In genomic region chr17:4607773-4608187, GRCh38 we compare ENCODE assay signal across 8 cellular contexts. TPM values are rescaled to one million over a fixed set of nuclear protein-coding genes. Genes with fewer than 3 reads are reported as not detected.
DNase-seq lines count a peak whose midpoint lies in the region; ATAC-seq and TF ChIP-seq lines count a peak whose summit lies in the region.
"Had no signal": no experiment of that assay in that cellular context is flagged by ENCODE, and none has a peak within 500 bp of the region (broad histone marks: within the 10 kb centered on the region; RNA-seq: fewer than 3 reads in every experiment).

No MANE protein-coding gene starts in this region.

- H3K27me3 ChIP-seq in esophagus muscularis mucosa = no peaks in the 10 kb centered on the region

- TF ChIP-seq EP300 in esophagus muscularis mucosa (IDR thresholded peaks at IDR 0.05) = no peak

- peaks cover 24% of the 10 kb centered on the region for H3K27me3 Mint-ChIP-seq in activated T-cell treated with anti-CD3 and anti-CD28 coated beads, Interleukin-2, amount 50 U/mL, for 72 hours (ENCODE audit: low read depth)

- no peaks in the 10 kb centered on the region for H3K9me3 Mint-ChIP-seq in activated T-cell treated with anti-CD3 and anti-CD28 coated beads, Interleukin-2, amount 50 U/mL, for 72 hours

- intact Hi-C loops in esophagus muscularis mucosa (cut with DNase I) = no loop called here

- no peaks in the 10 kb centered on the region for H3K36me3 ChIP-seq in esophagus muscularis mucosa

- ATAC-seq in activated T-cell treated with anti-CD3 and anti-CD28 coated beads, Interleukin-2, amount 50 U/mL, for 72 hours (replicated peaks in 1 of 2) = no peak

- H3K9me3 ChIP-seq in esophagus muscularis mucosa = no peaks in the 10 kb centered on the region

- H3K27ac Mint-ChIP-seq in activated T-cell treated with anti-CD3 and anti-CD28 coated beads, Interleukin-2, amount 50 U/mL, for 72 hours = no peak overlapping the region

- TF ChIP-seq CTCF in esophagus muscularis mucosa (IDR thresholded peaks at IDR 0.05) = no peak

- H3K36me3 Mint-ChIP-seq in activated T-cell treated with anti-CD3 and anti-CD28 coated beads, Interleukin-2, amount 50 U/mL, for 72 hours (ENCODE audit: insufficient read depth in 2 of 2) = no peaks in the 10 kb centered on the region

- no peak overlapping the region for H3K4me3 Mint-ChIP-seq in activated T-cell treated with anti-CD3 and anti-CD28 coated beads, Interleukin-2, amount 50 U/mL, for 72 hours

- H3K4me1 Mint-ChIP-seq in activated T-cell treated with anti-CD3 and anti-CD28 coated beads, Interleukin-2, amount 50 U/mL, for 72 hours (ENCODE audit: low read depth) = no peaks in the 10 kb centered on the region

- no peak overlapping the region for H3K4me3 ChIP-seq in esophagus muscularis mucosa

- peak overlapping the region; percentile 67 to 82 (median 76) for H3K27ac ChIP-seq in esophagus muscularis mucosa (replicated peaks in 1 of 4)
- H3K27ac ChIP-seq: VCaP had no signal

- DNase-seq in NOMO-1 treated with DMSO at 0.1 percent for 48 hours (lab: John Stamatoyannopoulos, UW; ENCODE audit: unreplicated experiment) = peak; percentile 37
- DNase-seq in esophagus muscularis mucosa (ENCODE audit: extremely low spot score) = no peak
- DNase-seq in midbrain (lab: John Stamatoyannopoulos, UW) = peak; percentile 33
- DNase-seq in ureter (ENCODE audit: low spot score) = peak; percentile 70
- DNase-seq in activated CD4-positive, alpha-beta T cell treated with anti-CD3 and anti-CD28 coated beads for 4 hours = no peak
- no peak for DNase-seq in KG1 (lab: John Stamatoyannopoulos, UW)
- DNase-seq in activated T-cell treated with anti-CD3 and anti-CD28 coated beads, Interleukin-2, amount 50 U/mL, for 72 hours = no peak

- no peak for TF ChIP-seq POLR2A in esophagus muscularis mucosa (IDR thresholded peaks at IDR 0.05; ENCODE audit: low read depth)

- 11% methylated on average over 9 of the region's 9 CpGs for WGBS in esophagus muscularis mucosa

- peaks cover 27 to 62% (median 56%) of the 10 kb centered on the region in 4 donors for H3K4me1 ChIP-seq in esophagus muscularis mucosa

RNA-seq across cellular contexts. Expression of gene SMTNL2, which starts 23.5 kb away (rescaled TPM):
- total RNA-seq in esophagus muscularis mucosa (1 to 10 TPM; 3.0 to 7.2 (median 4.7) TPM), ureter (2.0 TPM)
- not detected for total RNA-seq in activated T-cell treated with anti-CD3 and anti-CD28 coated beads, Interleukin-2, amount 50 U/mL, for 72 hours

RNA-seq across cellular contexts. Expression of gene ALOX15, which starts 33.7 kb away (rescaled TPM):
- total RNA-seq in esophagus muscularis mucosa (not detected), ureter (1.2 TPM)
- total RNA-seq in activated T-cell treated with anti-CD3 and anti-CD28 coated beads, Interleukin-2, amount 50 U/mL, for 72 hours = under 1 TPM in 1 of 2 donors, not detected in 1; 0.26 TPM

RNA-seq across cellular contexts. Expression of gene GGT6, which starts 47.4 kb away (rescaled TPM):
- not detected for total RNA-seq in esophagus muscularis mucosa
- total RNA-seq in ureter = 83.6 TPM
- total RNA-seq in activated T-cell treated with anti-CD3 and anti-CD28 coated beads, Interleukin-2, amount 50 U/mL, for 72 hours = not detected

RNA-seq across cellular contexts. Expression of gene MYBBP1A, which starts 52.6 kb away (rescaled TPM):
- 10 to 100 TPM; 31.6 to 45.4 (median 36.1) TPM for total RNA-seq in esophagus muscularis mucosa
- 110 TPM for total RNA-seq in ureter
- total RNA-seq in activated T-cell treated with anti-CD3 and anti-CD28 coated beads, Interleukin-2, amount 50 U/mL, for 72 hours = 10 to 100 TPM; 44.5 to 55.7 TPM

Comparison
In these comparisons a context has a peak if more than half of its experiments do, and no peak if none do; other contexts are left out.
1. DNase-seq: peak in NOMO-1 treated with DMSO at 0.1 percent for 48 hours (single experiment), midbrain (single experiment) and ureter (single experiment); none in esophagus muscularis mucosa (single experiment), activated CD4-positive, alpha-beta T cell treated with anti-CD3 and anti-CD28 coated beads for 4 hours (0 of 2), KG1 (single experiment) and activated T-cell treated with anti-CD3 and anti-CD28 coated beads, Interleukin-2, amount 50 U/mL, for 72 hours (0 of 2).
2. RNA of gene GGT6, which starts 47.4 kb away (total RNA-seq): 83.6 TPM in ureter (single experiment); not detected in activated T-cell treated with anti-CD3 and anti-CD28 coated beads, Interleukin-2, amount 50 U/mL, for 72 hours and not detected in esophagus muscularis mucosa; every median in the first group is over 10 times any median in the second.